In the genomic region with DNA sequence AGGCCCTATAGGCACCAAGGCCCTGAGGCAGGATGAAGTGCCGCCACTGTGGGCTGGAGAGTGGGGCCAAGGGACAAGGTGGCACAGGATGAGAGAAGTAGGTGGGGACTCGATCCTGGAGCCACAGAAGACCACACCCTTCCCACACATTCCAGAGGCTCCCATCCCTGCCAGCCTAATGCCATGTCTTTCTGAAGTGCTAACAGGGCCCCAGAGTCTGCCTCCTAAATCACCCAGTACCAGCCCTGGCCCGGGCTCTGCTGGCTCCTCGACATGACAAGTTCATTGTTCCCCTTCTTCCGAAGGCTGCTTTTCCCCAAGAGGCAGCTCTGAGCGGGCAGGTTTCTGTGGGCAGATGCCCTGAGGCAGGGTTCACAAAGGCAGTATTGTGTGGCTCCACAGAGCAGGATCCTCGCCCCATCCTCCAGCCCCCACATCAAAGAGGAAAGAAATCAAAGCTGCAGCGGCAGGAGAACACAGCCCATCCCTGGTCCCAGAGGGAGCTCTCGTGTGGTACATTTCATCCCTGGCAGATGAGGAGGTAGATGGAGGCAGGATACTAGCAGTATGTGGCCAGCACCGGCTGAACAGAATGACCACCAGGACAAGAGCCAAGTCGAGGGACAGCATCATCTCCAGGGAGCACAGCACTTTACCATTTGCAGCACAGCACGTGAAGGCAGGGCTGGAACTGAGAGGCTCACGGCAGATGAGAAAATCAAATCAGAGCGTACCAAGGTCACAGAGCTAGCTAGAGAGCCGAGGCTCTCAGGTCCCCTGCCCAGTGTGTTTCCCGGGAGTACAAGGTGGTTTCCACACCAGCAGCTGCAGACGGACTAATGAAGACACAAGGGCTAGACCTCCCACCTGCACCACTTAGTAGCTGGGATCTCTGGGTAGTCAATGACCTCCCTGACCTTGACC, we compare ENCODE assay signal across 15 cellular contexts.
DNase-seq lines count a peak whose midpoint lies in the region; ATAC-seq and TF ChIP-seq lines count a peak whose summit lies in the region.
"Had no signal": no experiment of that assay in that cellular context is flagged by ENCODE, and none has a peak within 500 bp of the region (broad histone marks: within the 10 kb centered on the region; RNA-seq: fewer than 3 reads in every experiment).

No MANE protein-coding gene starts in this region.

- TF ChIP-seq CTCF in Panc1 (IDR thresholded peaks at IDR 0.05), result no peak
- no peak for TF ChIP-seq CTCF in progenitor cell of endocrine pancreas (IDR thresholded peaks at IDR 0.05; ENCODE audit: unreplicated experiment)
- TF ChIP-seq CTCF in mesothelial cell of epicardium (IDR thresholded peaks at IDR 0.05; ENCODE audit: unreplicated experiment), result no peak

- H3K4me1 ChIP-seq in Panc1 (ENCODE audit: control insufficient read depth, insufficient read depth, low read length), result peaks cover 20% of the 10 kb centered on the region
- H3K4me1 ChIP-seq in effector memory CD4-positive, alpha-beta T cell (ENCODE audit: control insufficient read depth, insufficient read depth, low read length, poor library complexity, severe bottlenecking), result no peaks in the 10 kb centered on the region
- H3K4me1 ChIP-seq: HAP-1, prostate gland had no signal

- H3K36me3 Mint-ChIP-seq in progenitor cell of endocrine pancreas (ENCODE audit: insufficient read depth) (peaks cover 1% of the 10 kb centered on the region), mesothelial cell of epicardium (no peaks in the 10 kb centered on the region)

- no TSS peak for BruUV-seq in Panc1 (replicated peaks; lab: Mats Ljungman, UMichigan)

- CTCF ChIA-PET in Panc1 (lab: Charles Lee), result interaction anchor here (0.7 kb wide), 1 partner anchor 67 kb away, joined by 3 read pairs; no protein-coding TSS in a partner anchor

- H3K4me3 Mint-ChIP-seq in progenitor cell of endocrine pancreas (ENCODE audit: low read depth), result peak overlapping the region; percentile 45
- H3K4me3 Mint-ChIP-seq in mesothelial cell of epicardium, result no peak overlapping the region
- H3K4me3 Mint-ChIP-seq: stimulated activated naive CD8-positive, alpha-beta T cell treated with anti-CD3 and anti-CD28 coated beads, Interleukin-15, Interleukin-2, amounts not matched to agents 100 ng/mL and 50 ng/mL, for 24 hours had no signal

- peak overlapping the region; percentile 95 for H3K27ac Mint-ChIP-seq in progenitor cell of endocrine pancreas
- no peak overlapping the region for H3K27ac Mint-ChIP-seq in mesothelial cell of epicardium
- H3K27ac Mint-ChIP-seq: stimulated activated naive CD8-positive, alpha-beta T cell treated with anti-CD3 and anti-CD28 coated beads, Interleukin-15, Interleukin-2, amounts not matched to agents 100 ng/mL and 50 ng/mL, for 24 hours had no signal

- H3K9me3 ChIP-seq in Panc1 (ENCODE audit: control insufficient read depth, insufficient read depth, low read depth, low read length), result no peaks in the 10 kb centered on the region
- no peaks in the 10 kb centered on the region for H3K9me3 ChIP-seq in effector memory CD4-positive, alpha-beta T cell (ENCODE audit: control insufficient read depth, low read length)
- H3K9me3 ChIP-seq: HAP-1, prostate gland had no signal

- intact Hi-C loops in Panc1 (cut with micrococcal nuclease; ENCODE audit: unreplicated experiment), result no loop called here

- POLR2A ChIA-PET in Panc1 (lab: Charles Lee), result no interaction called here

- DNase-seq in Daoy (ENCODE audit: low read depth) (peak; percentile 22), Panc1 (ENCODE audit: low read depth, low spot score) (no peak), globus pallidus (ENCODE audit: low spot score) (peak; percentile 64), progenitor cell of endocrine pancreas (ENCODE audit: low spot score, unreplicated experiment) (no peak), mesothelial cell of epicardium (ENCODE audit: low spot score in 2 of 2, unreplicated experiment in 2 of 2) (no peak)
- no peak for DNase-seq in effector memory CD4-positive, alpha-beta T cell
- DNase-seq: NCI-H2029 treated with DMSO at 0.1 percent for 48 hours; stimulated activated CD4-positive, alpha-beta T cell treated with anti-CD3 and anti-CD28 coated beads, Interleukin-4, amount 100 ng/mL, for 1 hour had no signal

- no peak overlapping the region for H3K27ac ChIP-seq in Panc1 (ENCODE audit: low read length)
- H3K27ac ChIP-seq in effector memory CD4-positive, alpha-beta T cell (ENCODE audit: insufficient read depth, low read length, poor library complexity, severe bottlenecking), result no peak overlapping the region
- H3K27ac ChIP-seq: prostate gland had no signal

- in situ Hi-C loops in Panc1 (cut with HindIII; ENCODE audit: low pct_unique_long_range_greater_than_20kb, low sequenced_read_pairs), result no loop called here

- H3K9me3 Mint-ChIP-seq in progenitor cell of endocrine pancreas (ENCODE audit: low read depth) (peaks cover 6% of the 10 kb centered on the region), mesothelial cell of epicardium (peaks cover 14% of the 10 kb centered on the region)
- H3K9me3 Mint-ChIP-seq: stimulated activated naive CD8-positive, alpha-beta T cell treated with anti-CD3 and anti-CD28 coated beads, Interleukin-15, Interleukin-2, amounts not matched to agents 100 ng/mL and 50 ng/mL, for 24 hours had no signal

- ATAC-seq in Panc1, result peak; percentile 67
- no peak for ATAC-seq in HG03469 (IDR thresholded peaks at IDR 0.05; ENCODE audit: unreplicated experiment)
- ATAC-seq in HG03175 (IDR thresholded peaks at IDR 0.05; ENCODE audit: unreplicated experiment), result no peak

- H3K4me1 Mint-ChIP-seq in progenitor cell of endocrine pancreas (ENCODE audit: low read depth) (peaks cover 41% of the 10 kb centered on the region), mesothelial cell of epicardium (peaks cover 13% of the 10 kb centered on the region)

- no peaks in the 10 kb centered on the region for H3K27me3 ChIP-seq in Panc1 (ENCODE audit: control insufficient read depth, insufficient read depth, low read length)
- no peaks in the 10 kb centered on the region for H3K27me3 ChIP-seq in effector memory CD4-positive, alpha-beta T cell (replicated peaks; ENCODE audit: control insufficient read depth, insufficient read depth, low read length, poor library complexity, severe bottlenecking)

- H3K4me3 ChIP-seq in Panc1 (ENCODE audit: low read depth in 2 of 2, low read length in 2 of 2), result no peak overlapping the region
- H3K4me3 ChIP-seq in effector memory CD4-positive, alpha-beta T cell (ENCODE audit: insufficient read depth, low read depth, low read length, poor library complexity, severe bottlenecking), result no peak overlapping the region
- H3K4me3 ChIP-seq: HAP-1, K562, lung, prostate gland had no signal

- no peaks in the 10 kb centered on the region for H3K36me3 ChIP-seq in Panc1 (ENCODE audit: control insufficient read depth, insufficient read depth, low read length)
- no peaks in the 10 kb centered on the region for H3K36me3 ChIP-seq in effector memory CD4-positive, alpha-beta T cell (ENCODE audit: control insufficient read depth, insufficient read depth, low read length)
- H3K36me3 ChIP-seq: HAP-1, prostate gland had no signal

- no peaks in the 10 kb centered on the region for H3K27me3 Mint-ChIP-seq in progenitor cell of endocrine pancreas
- peaks cover 3% of the 10 kb centered on the region for H3K27me3 Mint-ChIP-seq in mesothelial cell of epicardium (ENCODE audit: low read depth)

Comparison
In these comparisons a context has a peak if more than half of its experiments do, and no peak if none do; other contexts are left out.
1. DNase-seq: peak in Daoy (single experiment) and globus pallidus (single experiment); none in Panc1 (single experiment), progenitor cell of endocrine pancreas (single experiment), mesothelial cell of epicardium (0 of 2) and effector memory CD4-positive, alpha-beta T cell (0 of 3).